8 cellular contexts compared by ENCODE assay signal in the genomic region with DNA sequence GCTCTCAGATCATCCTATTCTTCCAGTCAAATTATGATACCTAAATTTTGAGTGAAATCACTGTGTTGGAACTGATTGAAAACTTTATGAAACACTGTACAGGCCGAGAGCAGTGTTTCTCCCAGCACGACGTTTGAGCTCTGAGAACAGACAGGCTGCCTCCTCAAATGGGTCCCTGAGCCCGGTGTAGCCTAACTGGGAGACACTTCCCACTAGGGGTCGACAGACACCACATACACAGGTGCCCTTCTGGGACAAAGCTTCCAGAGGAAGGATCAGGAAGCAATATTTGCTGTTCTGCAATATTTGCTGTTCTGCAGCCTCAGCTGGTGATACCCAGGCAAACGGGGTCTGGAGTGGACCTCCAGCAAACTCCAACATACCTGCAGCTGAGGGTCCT.
DNase-seq lines count a peak whose midpoint lies in the region; ATAC-seq, FAIRE-seq and TF ChIP-seq lines count a peak whose summit lies in the region.
"Not testable (repeated sequence)": the region's sequence is repeated elsewhere in the genome, so short reads cannot be mapped to it uniquely, and the experiment has no call there.

No MANE protein-coding gene starts in this region.

- ATAC-seq in RWPE2 (ENCODE audit: low read depth): peak; percentile 61; the same call in 1 of the 3 replicates
- ATAC-seq in foreskin keratinocyte: not testable (repeated sequence)

- WGBS in liver: 56% methylated on average over 6 of the region's 6 CpGs
- WGBS in small intestine, 3 donors: 20 to 60% (median 45%) methylated on average over 6 of the region's 6 CpGs

- H3K27me3 ChIP-seq in RWPE2 (ENCODE audit: insufficient read depth, poor library complexity, severe bottlenecking); foreskin keratinocyte; liver (ENCODE audit: control insufficient read depth in 4 of 4, insufficient read depth in 4 of 4, low read length in 3 of 4); small intestine (ENCODE audit: control insufficient read depth in 2 of 2, insufficient read depth in 2 of 2, low read length in 2 of 2): not testable (repeated sequence)

- H3K27ac ChIP-seq in RWPE2 (ENCODE audit: poor library complexity, severe bottlenecking); foreskin keratinocyte; liver (ENCODE audit: low read depth in 1 of 2, low read length in 2 of 2); small intestine (ENCODE audit: low read depth in 1 of 2, low read length in 1 of 2): not testable (repeated sequence)

- TF ChIP-seq RAD21 in liver (IDR thresholded peaks at IDR 0.05): peak; percentile 67 to 83

- not testable (repeated sequence) for H3K9me3 ChIP-seq in RWPE2 (ENCODE audit: severe bottlenecking); liver (ENCODE audit: control insufficient read depth in 4 of 4, low read length in 3 of 4); small intestine (ENCODE audit: control insufficient read depth, low read depth)

- H3K36me3 ChIP-seq in RWPE2 (ENCODE audit: low read depth); liver (ENCODE audit: control insufficient read depth in 4 of 4, insufficient read depth in 3 of 4, low read depth in 1 of 4, low read length in 3 of 4); small intestine (ENCODE audit: control insufficient read depth in 2 of 2, insufficient read depth in 2 of 2, low read length in 2 of 2): not testable (repeated sequence)

- DNase-seq in AG09319 (ENCODE audit: extremely low read depth, low read depth); RWPE2 (ENCODE audit: low spot score); foreskin keratinocyte: not testable (repeated sequence)
- DNase-seq in H4 (ENCODE audit: low spot score): peak; percentile 38
- DNase-seq in NCI-H1417 (lab: John Stamatoyannopoulos, UW): peak; percentile 3 to 36 (median 12)
- peak; percentile 5 to 85 for DNase-seq in T47D (ENCODE audit: low read depth in 1 of 2, low spot score in 1 of 2)
- DNase-seq in small intestine: peak; percentile 75

- in situ Hi-C loops in T47D (cut with HindIII; ENCODE audit: low pct_unique_long_range_greater_than_20kb, low sequenced_read_pairs): not testable (repeated sequence)

- TF ChIP-seq CTCF in AG09319 (IDR thresholded peaks at IDR 0.05; ENCODE audit: low read depth, low read length): peak; percentile 42
- TF ChIP-seq CTCF in RWPE2 (IDR thresholded peaks at IDR 0.05; ENCODE audit: poor library complexity, severe bottlenecking): peak; percentile 44
- TF ChIP-seq CTCF in foreskin keratinocyte (conservative IDR thresholded peaks at IDR 0.05): peak; percentile 26
- peak; percentile 32 for TF ChIP-seq CTCF in liver (IDR thresholded peaks at IDR 0.05; ENCODE audit: low read depth, low read length, missing input control)

- not testable (repeated sequence) for H3K4me3 ChIP-seq in RWPE2 (ENCODE audit: severe bottlenecking); liver (ENCODE audit: low read depth in 1 of 3, low read length in 3 of 3); small intestine (ENCODE audit: low read depth in 1 of 2, low read length in 2 of 2)

- H3K4me1 ChIP-seq in RWPE2 (ENCODE audit: insufficient read depth, poor library complexity, severe bottlenecking); foreskin keratinocyte; liver (ENCODE audit: control insufficient read depth in 4 of 4, insufficient read depth in 4 of 4, low read length in 3 of 4); small intestine (ENCODE audit: control insufficient read depth in 2 of 2, insufficient read depth in 1 of 2, low read depth in 1 of 2, low read length in 1 of 2): not testable (repeated sequence)

- not testable (repeated sequence) for FAIRE-seq in small intestine (lab: Jason Lieb, UNC)

- H3K9ac ChIP-seq in liver (ENCODE audit: low read depth in 1 of 2, low read length in 2 of 2): not testable (repeated sequence)
